In the genomic region with DNA sequence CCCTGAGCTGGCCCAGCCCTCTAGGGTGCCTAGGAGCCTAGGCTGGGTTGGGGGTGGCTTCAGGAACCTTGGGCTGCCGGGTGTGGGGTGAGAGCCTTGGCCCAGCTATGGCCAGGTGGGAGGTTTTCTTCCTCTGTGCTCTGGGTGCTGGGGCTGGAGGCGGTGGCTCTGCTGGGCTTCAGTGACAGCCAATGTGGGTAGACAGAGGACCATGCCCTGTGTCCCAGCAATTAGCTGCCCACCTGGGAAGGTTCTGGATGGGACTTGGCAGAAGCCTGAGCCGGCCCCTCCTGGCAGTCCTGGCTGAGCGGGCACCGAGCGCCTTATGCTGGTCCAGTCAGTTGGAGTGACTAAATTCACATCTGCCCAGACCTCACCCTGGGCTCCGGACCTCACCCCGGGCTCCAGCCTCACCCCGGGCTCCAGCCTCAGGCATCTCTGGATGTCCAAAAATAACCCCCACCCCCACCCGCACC, we compare ENCODE assay signal across 10 cellular contexts. TPM values are rescaled to one million over a fixed set of nuclear protein-coding genes. Genes with fewer than 3 reads are reported as not detected.
DNase-seq lines count a peak whose midpoint lies in the region; ATAC-seq and TF ChIP-seq lines count a peak whose summit lies in the region.
"Had no signal": no experiment of that assay in that cellular context is flagged by ENCODE, and none has a peak within 500 bp of the region (broad histone marks: within the 10 kb centered on the region; RNA-seq: fewer than 3 reads in every experiment).

No MANE protein-coding gene starts in this region.

- H3K27me3 Mint-ChIP-seq in activated naive CD8-positive, alpha-beta T cell = peaks cover 20% of the 10 kb centered on the region
- H3K27me3 Mint-ChIP-seq in activated naive CD8-positive, alpha-beta T cell treated with anti-CD3 and anti-CD28 coated beads, Interleukin-2, amount 50 U/mL, for 24 hours = peaks cover 34% of the 10 kb centered on the region
- peaks cover 15% of the 10 kb centered on the region for H3K27me3 Mint-ChIP-seq in endothelial cell (ENCODE audit: unreplicated experiment)
- H3K27me3 Mint-ChIP-seq in nephron progenitor cell (ENCODE audit: low read depth, poor library complexity) = peaks cover 23% of the 10 kb centered on the region

- H3K36me3 ChIP-seq in vagina = no peaks in the 10 kb centered on the region
- no peaks in the 10 kb centered on the region for H3K36me3 ChIP-seq in esophagus squamous epithelium

- H3K27ac ChIP-seq in vagina (peak overlapping the region; percentile 85), esophagus squamous epithelium (peak overlapping the region in 2 of 4 donors; percentile 28 to 51)

- H3K36me3 Mint-ChIP-seq in activated naive CD8-positive, alpha-beta T cell = no peaks in the 10 kb centered on the region
- no peaks in the 10 kb centered on the region for H3K36me3 Mint-ChIP-seq in activated naive CD8-positive, alpha-beta T cell treated with anti-CD3 and anti-CD28 coated beads, Interleukin-2, amount 50 U/mL, for 24 hours (ENCODE audit: low read depth)
- H3K36me3 Mint-ChIP-seq in endothelial cell (ENCODE audit: low read depth, unreplicated experiment) (no peaks in the 10 kb centered on the region), nephron progenitor cell (ENCODE audit: low read depth) (no peaks in the 10 kb centered on the region)
- H3K36me3 Mint-ChIP-seq: CD4-positive, CD25-positive, alpha-beta regulatory T cell had no signal

- H3K27me3 ChIP-seq in vagina (no peaks in the 10 kb centered on the region), esophagus squamous epithelium (peaks cover 0 to 89% (median 0%) of the 10 kb centered on the region in 4 donors)

- H3K27ac Mint-ChIP-seq in activated naive CD8-positive, alpha-beta T cell = no peak overlapping the region
- H3K27ac Mint-ChIP-seq in activated naive CD8-positive, alpha-beta T cell treated with anti-CD3 and anti-CD28 coated beads, Interleukin-2, amount 50 U/mL, for 24 hours = no peak overlapping the region
- H3K27ac Mint-ChIP-seq in endothelial cell (ENCODE audit: unreplicated experiment) = no peak overlapping the region
- H3K27ac Mint-ChIP-seq in nephron progenitor cell = no peak overlapping the region
- H3K27ac Mint-ChIP-seq: CD4-positive, CD25-positive, alpha-beta regulatory T cell had no signal

- TF ChIP-seq CTCF in endothelial cell (IDR thresholded peaks at IDR 0.05; ENCODE audit: unreplicated experiment) = no peak
- TF ChIP-seq CTCF in nephron progenitor cell (IDR thresholded peaks at IDR 0.05) = no peak
- TF ChIP-seq CTCF in vagina (IDR thresholded peaks at IDR 0.05) = no peak
- no peak for TF ChIP-seq CTCF in esophagus squamous epithelium (IDR thresholded peaks at IDR 0.05)

- no peaks in the 10 kb centered on the region for H3K9me3 ChIP-seq in vagina
- no peaks in the 10 kb centered on the region for H3K9me3 ChIP-seq in esophagus squamous epithelium

- H3K9me3 Mint-ChIP-seq in activated naive CD8-positive, alpha-beta T cell (ENCODE audit: low read depth) = no peaks in the 10 kb centered on the region
- no peaks in the 10 kb centered on the region for H3K9me3 Mint-ChIP-seq in activated naive CD8-positive, alpha-beta T cell treated with anti-CD3 and anti-CD28 coated beads, Interleukin-2, amount 50 U/mL, for 24 hours
- H3K9me3 Mint-ChIP-seq in endothelial cell (ENCODE audit: unreplicated experiment) (no peaks in the 10 kb centered on the region), nephron progenitor cell (no peaks in the 10 kb centered on the region)

- H3K4me1 ChIP-seq in vagina (peaks cover 26% of the 10 kb centered on the region), esophagus squamous epithelium (peaks cover 6 to 50% (median 13%) of the 10 kb centered on the region in 3 donors)

- no peaks in the 10 kb centered on the region for H3K4me1 Mint-ChIP-seq in activated naive CD8-positive, alpha-beta T cell (ENCODE audit: low read depth)
- H3K4me1 Mint-ChIP-seq in activated naive CD8-positive, alpha-beta T cell treated with anti-CD3 and anti-CD28 coated beads, Interleukin-2, amount 50 U/mL, for 24 hours = no peaks in the 10 kb centered on the region
- peaks cover 22% of the 10 kb centered on the region for H3K4me1 Mint-ChIP-seq in endothelial cell (ENCODE audit: unreplicated experiment)
- peaks cover 29% of the 10 kb centered on the region for H3K4me1 Mint-ChIP-seq in nephron progenitor cell

- intact Hi-C loops in vagina (cut with DNase I) = loop anchor here (2.0 kb wide), 1 partner anchor 150 kb away; no protein-coding TSS in a partner anchor
- intact Hi-C loops in esophagus squamous epithelium (cut with DNase I) = loop anchor here (5.0 to 10.0 kb wide), 2 partner anchors 64 to 156 kb away; a partner anchor contains a TSS

- ATAC-seq in activated naive CD8-positive, alpha-beta T cell treated with anti-CD3 and anti-CD28 coated beads, Interleukin-2, amount 50 U/mL, for 24 hours = no peak
- ATAC-seq in SK-N-SH treated with all-trans-retinoic acid at 6 μM for 48 hours (no peak), GM21723 (IDR thresholded peaks at IDR 0.05; ENCODE audit: unreplicated experiment) (no peak)

- 78% methylated on average over 3 of the region's 10 CpGs; no CpG with 5 or more reads in 1 of the 2 donors for WGBS in esophagus squamous epithelium, 2 donors

- H3K4me3 ChIP-seq in vagina (no peak overlapping the region), esophagus squamous epithelium (no peak overlapping the region)

- no peak for DNase-seq in activated naive CD8-positive, alpha-beta T cell treated with anti-CD3 and anti-CD28 coated beads, Interleukin-2, amount 50 U/mL, for 24 hours
- DNase-seq in endothelial cell (ENCODE audit: low spot score) (no peak), nephron progenitor cell (peak; percentile 13), vagina (ENCODE audit: extremely low spot score in 2 of 2) (peak; percentile 61 to 83), esophagus squamous epithelium (lab: John Stamatoyannopoulos, UW) (no peak)
- DNase-seq: CD4-positive, CD25-positive, alpha-beta regulatory T cell; stimulated activated CD4-positive, alpha-beta T cell treated with anti-CD3 and anti-CD28 coated beads, Interleukin-4, amount 100 ng/mL, for 24 hours had no signal

- TF ChIP-seq POLR2A in vagina (IDR thresholded peaks at IDR 0.05) = no peak
- TF ChIP-seq POLR2A in esophagus squamous epithelium (IDR thresholded peaks at IDR 0.05) = no peak

- H3K4me3 Mint-ChIP-seq in activated naive CD8-positive, alpha-beta T cell = peak overlapping the region; percentile 72
- H3K4me3 Mint-ChIP-seq in activated naive CD8-positive, alpha-beta T cell treated with anti-CD3 and anti-CD28 coated beads, Interleukin-2, amount 50 U/mL, for 24 hours = no peak overlapping the region
- H3K4me3 Mint-ChIP-seq in endothelial cell (ENCODE audit: unreplicated experiment) (peak overlapping the region; percentile 86), nephron progenitor cell (peak overlapping the region; percentile 78)

TF ChIP-seq in SK-N-SH treated with all-trans-retinoic acid at 6 μM for 48 hours, 23 proteins besides CTCF, POLR2A, EP300 and RAD21 (continues in another document):
- TF ChIP-seq, protein P1, sequence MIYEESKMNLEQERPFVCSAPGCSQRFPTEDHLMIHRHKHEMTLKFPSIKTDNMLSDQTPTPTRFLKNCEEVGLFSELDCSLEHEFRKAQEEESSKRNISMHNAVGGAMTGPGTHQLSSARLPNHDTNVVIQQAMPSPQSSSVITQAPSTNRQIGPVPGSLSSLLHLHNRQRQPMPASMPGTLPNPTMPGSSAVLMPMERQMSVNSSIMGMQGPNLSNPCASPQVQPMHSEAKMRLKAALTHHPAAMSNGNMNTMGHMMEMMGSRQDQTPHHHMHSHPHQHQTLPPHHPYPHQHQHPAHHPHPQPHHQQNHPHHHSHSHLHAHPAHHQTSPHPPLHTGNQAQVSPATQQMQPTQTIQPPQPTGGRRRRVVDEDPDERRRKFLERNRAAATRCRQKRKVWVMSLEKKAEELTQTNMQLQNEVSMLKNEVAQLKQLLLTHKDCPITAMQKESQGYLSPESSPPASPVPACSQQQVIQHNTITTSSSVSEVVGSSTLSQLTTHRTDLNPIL (CRISPR knock-in tag; IDR thresholded peaks at IDR 0.05; ENCODE audit: low read depth) = no peak
- TF ChIP-seq, protein P2, sequence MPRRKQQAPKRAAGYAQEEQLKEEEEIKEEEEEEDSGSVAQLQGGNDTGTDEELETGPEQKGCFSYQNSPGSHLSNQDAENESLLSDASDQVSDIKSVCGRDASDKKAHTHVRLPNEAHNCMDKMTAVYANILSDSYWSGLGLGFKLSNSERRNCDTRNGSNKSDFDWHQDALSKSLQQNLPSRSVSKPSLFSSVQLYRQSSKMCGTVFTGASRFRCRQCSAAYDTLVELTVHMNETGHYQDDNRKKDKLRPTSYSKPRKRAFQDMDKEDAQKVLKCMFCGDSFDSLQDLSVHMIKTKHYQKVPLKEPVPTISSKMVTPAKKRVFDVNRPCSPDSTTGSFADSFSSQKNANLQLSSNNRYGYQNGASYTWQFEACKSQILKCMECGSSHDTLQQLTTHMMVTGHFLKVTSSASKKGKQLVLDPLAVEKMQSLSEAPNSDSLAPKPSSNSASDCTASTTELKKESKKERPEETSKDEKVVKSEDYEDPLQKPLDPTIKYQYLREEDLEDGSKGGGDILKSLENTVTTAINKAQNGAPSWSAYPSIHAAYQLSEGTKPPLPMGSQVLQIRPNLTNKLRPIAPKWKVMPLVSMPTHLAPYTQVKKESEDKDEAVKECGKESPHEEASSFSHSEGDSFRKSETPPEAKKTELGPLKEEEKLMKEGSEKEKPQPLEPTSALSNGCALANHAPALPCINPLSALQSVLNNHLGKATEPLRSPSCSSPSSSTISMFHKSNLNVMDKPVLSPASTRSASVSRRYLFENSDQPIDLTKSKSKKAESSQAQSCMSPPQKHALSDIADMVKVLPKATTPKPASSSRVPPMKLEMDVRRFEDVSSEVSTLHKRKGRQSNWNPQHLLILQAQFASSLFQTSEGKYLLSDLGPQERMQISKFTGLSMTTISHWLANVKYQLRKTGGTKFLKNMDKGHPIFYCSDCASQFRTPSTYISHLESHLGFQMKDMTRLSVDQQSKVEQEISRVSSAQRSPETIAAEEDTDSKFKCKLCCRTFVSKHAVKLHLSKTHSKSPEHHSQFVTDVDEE (CRISPR knock-in tag; IDR thresholded peaks at IDR 0.05) = no peak
- TF ChIP-seq PPARA (CRISPR knock-in tag; IDR thresholded peaks at IDR 0.05; ENCODE audit: borderline replicate concordance) (no peak), ZC3H10 (CRISPR knock-in tag; IDR thresholded peaks at IDR 0.05) (no peak), ESRRG (CRISPR knock-in tag; IDR thresholded peaks at IDR 0.05) (no peak), ZNF565 (CRISPR knock-in tag; conservative IDR thresholded peaks at IDR 0.05; ENCODE audit: low read depth) (no peak), CSDC2 (CRISPR knock-in tag; IDR thresholded peaks at IDR 0.05) (no peak)

RNA-seq across cellular contexts. Expression of a gene that starts 46.8 kb away (rescaled TPM):
- total RNA-seq in endothelial cell (ENCODE audit: unreplicated experiment) (5.2 TPM), vagina (1.2 TPM), esophagus squamous epithelium (1 to 10 TPM in 1 of 4 donors, under 1 TPM in 1, not detected in 2; 0.04 to 1.1 TPM)
- total RNA-seq: CD4-positive, CD25-positive, alpha-beta regulatory T cell had no signal

Comparison
In these comparisons a context has a peak if more than half of its experiments do, and no peak if none do; other contexts are left out.
1. DNase-seq: peak in nephron progenitor cell (single experiment) and vagina (2 of 2); none in activated naive CD8-positive, alpha-beta T cell treated with anti-CD3 and anti-CD28 coated beads, Interleukin-2, amount 50 U/mL, for 24 hours (single experiment), endothelial cell (single experiment) and esophagus squamous epithelium (single experiment).